1 cellular context compared by ENCODE assay signal in genomic region chr3:153848701-153849100, GRCh38.
TF ChIP-seq lines count a peak whose summit lies in the region.

No MANE protein-coding gene starts in this region.

TF ChIP-seq in SK-N-SH treated with all-trans-retinoic acid at 6 μM for 48 hours, 23 proteins besides CTCF, POLR2A, EP300 and RAD21 (continued from another document):
- TF ChIP-seq TSHZ2 (CRISPR knock-in tag; IDR thresholded peaks at IDR 0.05), result no peak
- no peak for TF ChIP-seq ARNTL (CRISPR knock-in tag; IDR thresholded peaks at IDR 0.05; ENCODE audit: borderline replicate concordance, low read depth)
- no peak for TF ChIP-seq ZFP3 (CRISPR knock-in tag; IDR thresholded peaks at IDR 0.05)
- TF ChIP-seq ESRRG (CRISPR knock-in tag; IDR thresholded peaks at IDR 0.05), result no peak
- TF ChIP-seq OSR1 (CRISPR knock-in tag; IDR thresholded peaks at IDR 0.05), result no peak
TF ChIP-seq in SK-N-SH treated with all-trans-retinoic acid at 6 μM for 48 hours: peak in this region for 0.
